ENCODE assay signal across 9 cellular contexts in the genomic region with DNA sequence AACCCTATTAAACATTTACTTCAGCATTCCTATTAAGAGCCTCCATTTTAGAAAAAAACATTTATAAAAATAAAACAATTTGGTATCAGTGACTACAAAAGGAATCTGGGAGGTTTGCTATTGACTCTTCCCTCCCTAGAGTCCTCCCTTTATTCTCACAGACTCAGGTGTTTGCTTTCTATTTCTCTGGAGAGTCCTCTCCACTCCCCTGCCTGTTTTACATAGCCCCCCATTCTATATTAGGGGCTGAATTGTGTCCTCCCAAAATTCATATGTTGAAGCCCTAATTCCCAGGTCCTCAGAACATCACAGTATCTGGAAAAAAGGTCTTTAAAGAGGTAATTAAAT.
DNase-seq lines count a peak whose midpoint lies in the region; TF ChIP-seq lines count a peak whose summit lies in the region.
"Had no signal": no experiment of that assay in that cellular context is flagged by ENCODE, and none has a peak within 500 bp of the region (broad histone marks: within the 10 kb centered on the region; RNA-seq: fewer than 3 reads in every experiment).

No MANE protein-coding gene starts in this region.

- H3K4me1 Mint-ChIP-seq in activated CD4-positive, alpha-beta T cell treated with anti-CD3 and anti-CD28 coated beads, Interleukin-2, amount 10 ng/mL, durations not matched to agents 24 days and 14 days = peaks cover 40% of the 10 kb centered on the region
- H3K4me1 Mint-ChIP-seq in chondrocyte (ENCODE audit: low read depth) = peaks cover 40% of the 10 kb centered on the region
- peaks cover 37% of the 10 kb centered on the region for H3K4me1 Mint-ChIP-seq in osteocyte (ENCODE audit: unreplicated experiment)

- peaks cover 46% of the 10 kb centered on the region for H3K36me3 Mint-ChIP-seq in activated CD4-positive, alpha-beta T cell treated with anti-CD3 and anti-CD28 coated beads, Interleukin-2, amount 10 ng/mL, durations not matched to agents 24 days and 14 days (ENCODE audit: low read depth)
- H3K36me3 Mint-ChIP-seq in chondrocyte (ENCODE audit: low read depth) (no peaks in the 10 kb centered on the region), osteocyte (ENCODE audit: unreplicated experiment) (peaks cover 13% of the 10 kb centered on the region)

- H3K27me3 Mint-ChIP-seq in activated CD4-positive, alpha-beta T cell treated with anti-CD3 and anti-CD28 coated beads, Interleukin-2, amount 10 ng/mL, durations not matched to agents 24 days and 14 days = no peaks in the 10 kb centered on the region
- H3K27me3 Mint-ChIP-seq in chondrocyte (ENCODE audit: low read depth) (no peaks in the 10 kb centered on the region), osteocyte (ENCODE audit: unreplicated experiment) (no peaks in the 10 kb centered on the region)

- TF ChIP-seq CTCF in chondrocyte (IDR thresholded peaks at IDR 0.05) (no peak), osteocyte (IDR thresholded peaks at IDR 0.05) (no peak)

- peaks cover 3% of the 10 kb centered on the region for H3K9me3 Mint-ChIP-seq in activated CD4-positive, alpha-beta T cell treated with anti-CD3 and anti-CD28 coated beads, Interleukin-2, amount 10 ng/mL, durations not matched to agents 24 days and 14 days
- no peaks in the 10 kb centered on the region for H3K9me3 Mint-ChIP-seq in chondrocyte (ENCODE audit: low read depth)
- no peaks in the 10 kb centered on the region for H3K9me3 Mint-ChIP-seq in osteocyte (ENCODE audit: unreplicated experiment)

- intact Hi-C loops in activated CD4-positive, alpha-beta T cell treated with anti-CD3 and anti-CD28 coated beads, Interleukin-2, amount 10 ng/mL, durations not matched to agents 24 days and 14 days (cut with micrococcal nuclease) = loop anchor here (1.0 kb wide), 1 partner anchor 19 kb away; no protein-coding TSS in a partner anchor

- H3K27ac Mint-ChIP-seq in activated CD4-positive, alpha-beta T cell treated with anti-CD3 and anti-CD28 coated beads, Interleukin-2, amount 10 ng/mL, durations not matched to agents 24 days and 14 days = peak overlapping the region; percentile 38
- H3K27ac Mint-ChIP-seq in chondrocyte (ENCODE audit: unreplicated experiment) = peak overlapping the region; percentile 93
- H3K27ac Mint-ChIP-seq in osteocyte (ENCODE audit: unreplicated experiment) = peak overlapping the region; percentile 73

- no peak overlapping the region for H3K4me3 Mint-ChIP-seq in activated CD4-positive, alpha-beta T cell treated with anti-CD3 and anti-CD28 coated beads, Interleukin-2, amount 10 ng/mL, durations not matched to agents 24 days and 14 days
- H3K4me3 Mint-ChIP-seq in chondrocyte (ENCODE audit: unreplicated experiment) = no peak overlapping the region
- H3K4me3 Mint-ChIP-seq in osteocyte (ENCODE audit: unreplicated experiment) = no peak overlapping the region

- DNase-seq in activated CD4-positive, alpha-beta T cell treated with anti-CD3 and anti-CD28 coated beads, Interleukin-2, amount 10 ng/mL, durations not matched to agents 24 days and 14 days = no peak
- DNase-seq in activated CD4-positive, alpha-beta T cell treated with anti-CD3 and anti-CD28 coated beads, Interleukin-2, amount 50 U/mL, for 1 hour = no peak
- peak; percentile 28 for DNase-seq in NCI-H69 (lab: John Stamatoyannopoulos, UW)
- no peak for DNase-seq in chondrocyte (ENCODE audit: low spot score)
- no peak for DNase-seq in osteocyte (ENCODE audit: extremely low spot score, unreplicated experiment)
- DNase-seq in HK-2 (ENCODE audit: unreplicated experiment) = no peak
- no peak for DNase-seq in central memory CD4-positive, alpha-beta T cell
- no peak for DNase-seq in cerebellum (ENCODE audit: low spot score)
- DNase-seq: transverse colon had no signal

Comparison
In these comparisons a context has a peak if more than half of its experiments do, and no peak if none do; other contexts are left out.
1. H3K27ac Mint-ChIP-seq: peak in every context shown above with its lines; median percentile 93 in chondrocyte; 73 in osteocyte; 38 in activated CD4-positive, alpha-beta T cell treated with anti-CD3 and anti-CD28 coated beads, Interleukin-2, amount 10 ng/mL, durations not matched to agents 24 days and 14 days.